ENCODE assay signal across 1 cellular context in genomic region chr5:16411741-16412455, GRCh38.
TF ChIP-seq lines count a peak whose summit lies in the region.

No MANE protein-coding gene starts in this region.

TF ChIP-seq in WTC11, 78 proteins besides CTCF, POLR2A, EP300 and RAD21 (continued from another document):
- no peak for TF ChIP-seq AFF4 (CRISPR knock-in tag; IDR thresholded peaks at IDR 0.05; ENCODE audit: borderline replicate concordance)
- no peak for TF ChIP-seq NR2C2 (CRISPR knock-in tag; IDR thresholded peaks at IDR 0.05)
- TF ChIP-seq ATF2 (CRISPR knock-in tag; IDR thresholded peaks at IDR 0.05; ENCODE audit: borderline replicate concordance, low read depth) = no peak
- no peak for TF ChIP-seq JAZF1 (CRISPR knock-in tag; IDR thresholded peaks at IDR 0.05)
- TF ChIP-seq ZNF232 (CRISPR knock-in tag; IDR thresholded peaks at IDR 0.05) = no peak
